1 cellular context compared by ENCODE assay signal in the genomic region with DNA sequence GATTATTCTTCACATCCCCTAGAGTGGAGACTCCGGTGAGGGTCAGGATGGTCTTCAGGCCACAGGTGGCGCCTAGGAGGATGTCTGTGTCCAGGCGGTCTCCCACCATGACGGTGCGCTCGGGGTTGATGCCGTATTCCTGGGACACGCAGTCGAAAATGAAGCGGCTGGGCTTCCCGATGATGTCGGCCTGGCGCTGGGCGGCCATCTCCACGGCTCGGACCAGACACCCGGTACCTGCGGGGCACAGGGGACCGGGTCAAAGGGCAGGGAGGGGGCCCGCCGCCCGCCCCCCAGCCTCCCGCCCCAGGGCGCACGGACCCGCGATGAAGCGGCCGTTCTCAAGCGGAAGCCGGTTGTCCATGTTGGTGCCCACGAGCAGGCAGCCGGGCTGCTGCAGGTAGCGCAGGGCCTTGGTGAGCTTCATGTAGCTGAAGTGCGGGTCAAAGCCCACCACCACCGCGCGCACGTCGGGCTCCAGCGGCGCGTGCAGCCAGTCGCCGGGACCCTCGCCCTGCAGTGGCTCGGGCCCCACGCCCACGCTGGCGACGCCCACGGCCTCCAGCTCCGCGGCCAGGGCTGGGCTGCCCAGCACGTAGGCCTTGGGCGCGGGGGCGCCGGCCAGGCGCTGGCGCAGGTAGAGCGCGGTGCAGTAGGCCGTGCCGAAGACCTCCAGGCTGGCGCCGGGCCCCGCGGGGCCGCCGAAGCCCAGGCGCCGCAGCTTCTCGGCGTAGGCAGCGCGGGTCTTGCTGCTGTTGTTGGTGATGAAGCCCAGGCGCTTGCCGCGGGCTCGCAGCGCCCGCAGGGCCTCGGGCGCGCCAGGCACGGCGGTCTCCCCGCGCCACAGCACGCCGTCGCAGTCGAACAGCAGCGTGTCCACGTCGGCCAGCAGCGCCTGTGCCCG.
TF ChIP-seq lines count a peak whose summit lies in the region.

No MANE protein-coding gene starts in this region.

TF ChIP-seq in HepG2, 621 proteins besides CTCF, POLR2A, EP300 and RAD21 (continued from another document and continues in another):
- TF ChIP-seq IRF9 (CRISPR knock-in tag; IDR thresholded peaks at IDR 0.05; ENCODE audit: borderline replicate concordance) (0 out of 2 replicates have a peak, but pooled peaks have one; percentile 4), PRMT3 (CRISPR knock-in tag; IDR thresholded peaks at IDR 0.05; ENCODE audit: borderline replicate concordance, low read depth) (0 out of 2 replicates have a peak, but pooled peaks have one; percentile 4), RBM39 (IDR thresholded peaks at IDR 0.05; ENCODE audit: low read depth, low read length, poor library complexity, severe bottlenecking) (no peak), KDM2A (CRISPR knock-in tag; IDR thresholded peaks at IDR 0.05; ENCODE audit: borderline replicate concordance, low read depth) (peak; percentile 35; the same call in 1 of the 2 replicates), MAFG (CRISPR knock-in tag; IDR thresholded peaks at IDR 0.05) (no peak), PRDM15 (CRISPR knock-in tag; IDR thresholded peaks at IDR 0.05) (0 out of 2 replicates have a peak, but pooled peaks have one; percentile 32), ZNF256 (CRISPR knock-in tag; conservative IDR thresholded peaks at IDR 0.05) (no peak), ZNF563 (CRISPR knock-in tag; IDR thresholded peaks at IDR 0.05) (no peak), ZFX (CRISPR knock-in tag; IDR thresholded peaks at IDR 0.05; ENCODE audit: low read depth) (no peak; the same call in none of the 2 replicates), ZSCAN21 (CRISPR knock-in tag; IDR thresholded peaks at IDR 0.05; ENCODE audit: borderline replicate concordance) (peak; percentile 28; the same call in 1 of the 2 replicates), RFXAP (CRISPR knock-in tag; IDR thresholded peaks at IDR 0.05; ENCODE audit: borderline replicate concordance) (no peak), ZNF274 (CRISPR knock-in tag; IDR thresholded peaks at IDR 0.05) (no peak), KDM3A (CRISPR knock-in tag; IDR thresholded peaks at IDR 0.05; ENCODE audit: low read depth) (no peak), ZNF441 (CRISPR knock-in tag; IDR thresholded peaks at IDR 0.05; ENCODE audit: borderline replicate concordance) (no peak), ZNF678 (CRISPR knock-in tag; IDR thresholded peaks at IDR 0.05) (no peak), ZFP36 (IDR thresholded peaks at IDR 0.05; ENCODE audit: borderline replicate concordance, low read depth, low read length, partially characterized antibody) (no peak), ADNP (CRISPR knock-in tag; IDR thresholded peaks at IDR 0.05) (no peak), MED8 (CRISPR knock-in tag; IDR thresholded peaks at IDR 0.05; ENCODE audit: insufficient replicate concordance) (no peak), ZNF616 (CRISPR knock-in tag; IDR thresholded peaks at IDR 0.05; ENCODE audit: low read depth) (0 out of 2 replicates have a peak, but pooled peaks have one; percentile 5), ZNF232 (CRISPR knock-in tag; IDR thresholded peaks at IDR 0.05; ENCODE audit: borderline replicate concordance) (no peak), NCOA5 (CRISPR knock-in tag; IDR thresholded peaks at IDR 0.05) (no peak), BRCA1 (CRISPR knock-in tag; IDR thresholded peaks at IDR 0.05) (no peak), CAMTA2 (CRISPR knock-in tag; IDR thresholded peaks at IDR 0.05; ENCODE audit: borderline replicate concordance) (no peak)
- TF ChIP-seq, protein P1, sequence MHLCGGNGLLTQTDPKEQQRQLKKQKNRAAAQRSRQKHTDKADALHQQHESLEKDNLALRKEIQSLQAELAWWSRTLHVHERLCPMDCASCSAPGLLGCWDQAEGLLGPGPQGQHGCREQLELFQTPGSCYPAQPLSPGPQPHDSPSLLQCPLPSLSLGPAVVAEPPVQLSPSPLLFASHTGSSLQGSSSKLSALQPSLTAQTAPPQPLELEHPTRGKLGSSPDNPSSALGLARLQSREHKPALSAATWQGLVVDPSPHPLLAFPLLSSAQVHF (CRISPR knock-in tag; IDR thresholded peaks at IDR 0.05): no peak
- TF ChIP-seq, protein P2, sequence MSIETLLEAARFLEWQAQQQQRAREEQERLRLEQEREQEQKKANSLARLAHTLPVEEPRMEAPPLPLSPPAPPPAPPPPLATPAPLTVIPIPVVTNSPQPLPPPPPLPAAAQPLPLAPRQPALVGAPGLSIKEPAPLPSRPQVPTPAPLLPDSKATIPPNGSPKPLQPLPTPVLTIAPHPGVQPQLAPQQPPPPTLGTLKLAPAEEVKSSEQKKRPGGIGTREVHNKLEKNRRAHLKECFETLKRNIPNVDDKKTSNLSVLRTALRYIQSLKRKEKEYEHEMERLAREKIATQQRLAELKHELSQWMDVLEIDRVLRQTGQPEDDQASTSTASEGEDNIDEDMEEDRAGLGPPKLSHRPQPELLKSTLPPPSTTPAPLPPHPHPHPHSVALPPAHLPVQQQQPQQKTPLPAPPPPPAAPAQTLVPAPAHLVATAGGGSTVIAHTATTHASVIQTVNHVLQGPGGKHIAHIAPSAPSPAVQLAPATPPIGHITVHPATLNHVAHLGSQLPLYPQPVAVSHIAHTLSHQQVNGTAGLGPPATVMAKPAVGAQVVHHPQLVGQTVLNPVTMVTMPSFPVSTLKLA (IDR thresholded peaks at IDR 0.05): no peak
- TF ChIP-seq, protein P3, sequence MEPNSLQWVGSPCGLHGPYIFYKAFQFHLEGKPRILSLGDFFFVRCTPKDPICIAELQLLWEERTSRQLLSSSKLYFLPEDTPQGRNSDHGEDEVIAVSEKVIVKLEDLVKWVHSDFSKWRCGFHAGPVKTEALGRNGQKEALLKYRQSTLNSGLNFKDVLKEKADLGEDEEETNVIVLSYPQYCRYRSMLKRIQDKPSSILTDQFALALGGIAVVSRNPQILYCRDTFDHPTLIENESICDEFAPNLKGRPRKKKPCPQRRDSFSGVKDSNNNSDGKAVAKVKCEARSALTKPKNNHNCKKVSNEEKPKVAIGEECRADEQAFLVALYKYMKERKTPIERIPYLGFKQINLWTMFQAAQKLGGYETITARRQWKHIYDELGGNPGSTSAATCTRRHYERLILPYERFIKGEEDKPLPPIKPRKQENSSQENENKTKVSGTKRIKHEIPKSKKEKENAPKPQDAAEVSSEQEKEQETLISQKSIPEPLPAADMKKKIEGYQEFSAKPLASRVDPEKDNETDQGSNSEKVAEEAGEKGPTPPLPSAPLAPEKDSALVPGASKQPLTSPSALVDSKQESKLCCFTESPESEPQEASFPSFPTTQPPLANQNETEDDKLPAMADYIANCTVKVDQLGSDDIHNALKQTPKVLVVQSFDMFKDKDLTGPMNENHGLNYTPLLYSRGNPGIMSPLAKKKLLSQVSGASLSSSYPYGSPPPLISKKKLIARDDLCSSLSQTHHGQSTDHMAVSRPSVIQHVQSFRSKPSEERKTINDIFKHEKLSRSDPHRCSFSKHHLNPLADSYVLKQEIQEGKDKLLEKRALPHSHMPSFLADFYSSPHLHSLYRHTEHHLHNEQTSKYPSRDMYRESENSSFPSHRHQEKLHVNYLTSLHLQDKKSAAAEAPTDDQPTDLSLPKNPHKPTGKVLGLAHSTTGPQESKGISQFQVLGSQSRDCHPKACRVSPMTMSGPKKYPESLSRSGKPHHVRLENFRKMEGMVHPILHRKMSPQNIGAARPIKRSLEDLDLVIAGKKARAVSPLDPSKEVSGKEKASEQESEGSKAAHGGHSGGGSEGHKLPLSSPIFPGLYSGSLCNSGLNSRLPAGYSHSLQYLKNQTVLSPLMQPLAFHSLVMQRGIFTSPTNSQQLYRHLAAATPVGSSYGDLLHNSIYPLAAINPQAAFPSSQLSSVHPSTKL (CRISPR knock-in tag; IDR thresholded peaks at IDR 0.05): no peak
- TF ChIP-seq, protein P4, sequence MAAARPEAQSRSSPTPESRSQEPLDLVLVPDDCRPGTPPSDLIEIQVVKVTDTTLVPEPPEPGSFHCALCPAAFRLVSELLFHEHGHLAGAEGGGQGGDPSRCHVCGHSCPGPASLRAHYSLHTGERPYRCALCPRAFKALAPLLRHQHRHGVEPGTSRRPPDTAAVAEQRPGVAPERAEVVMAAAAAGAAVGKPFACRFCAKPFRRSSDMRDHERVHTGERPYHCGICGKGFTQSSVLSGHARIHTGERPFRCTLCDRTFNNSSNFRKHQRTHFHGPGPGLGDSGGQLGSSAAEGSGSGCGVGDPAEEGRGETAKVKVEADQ (CRISPR knock-in tag; IDR thresholded peaks at IDR 0.05; ENCODE audit: borderline replicate concordance): peak; percentile 78; the same call in 1 of the 2 replicates
- TF ChIP-seq, protein P5, sequence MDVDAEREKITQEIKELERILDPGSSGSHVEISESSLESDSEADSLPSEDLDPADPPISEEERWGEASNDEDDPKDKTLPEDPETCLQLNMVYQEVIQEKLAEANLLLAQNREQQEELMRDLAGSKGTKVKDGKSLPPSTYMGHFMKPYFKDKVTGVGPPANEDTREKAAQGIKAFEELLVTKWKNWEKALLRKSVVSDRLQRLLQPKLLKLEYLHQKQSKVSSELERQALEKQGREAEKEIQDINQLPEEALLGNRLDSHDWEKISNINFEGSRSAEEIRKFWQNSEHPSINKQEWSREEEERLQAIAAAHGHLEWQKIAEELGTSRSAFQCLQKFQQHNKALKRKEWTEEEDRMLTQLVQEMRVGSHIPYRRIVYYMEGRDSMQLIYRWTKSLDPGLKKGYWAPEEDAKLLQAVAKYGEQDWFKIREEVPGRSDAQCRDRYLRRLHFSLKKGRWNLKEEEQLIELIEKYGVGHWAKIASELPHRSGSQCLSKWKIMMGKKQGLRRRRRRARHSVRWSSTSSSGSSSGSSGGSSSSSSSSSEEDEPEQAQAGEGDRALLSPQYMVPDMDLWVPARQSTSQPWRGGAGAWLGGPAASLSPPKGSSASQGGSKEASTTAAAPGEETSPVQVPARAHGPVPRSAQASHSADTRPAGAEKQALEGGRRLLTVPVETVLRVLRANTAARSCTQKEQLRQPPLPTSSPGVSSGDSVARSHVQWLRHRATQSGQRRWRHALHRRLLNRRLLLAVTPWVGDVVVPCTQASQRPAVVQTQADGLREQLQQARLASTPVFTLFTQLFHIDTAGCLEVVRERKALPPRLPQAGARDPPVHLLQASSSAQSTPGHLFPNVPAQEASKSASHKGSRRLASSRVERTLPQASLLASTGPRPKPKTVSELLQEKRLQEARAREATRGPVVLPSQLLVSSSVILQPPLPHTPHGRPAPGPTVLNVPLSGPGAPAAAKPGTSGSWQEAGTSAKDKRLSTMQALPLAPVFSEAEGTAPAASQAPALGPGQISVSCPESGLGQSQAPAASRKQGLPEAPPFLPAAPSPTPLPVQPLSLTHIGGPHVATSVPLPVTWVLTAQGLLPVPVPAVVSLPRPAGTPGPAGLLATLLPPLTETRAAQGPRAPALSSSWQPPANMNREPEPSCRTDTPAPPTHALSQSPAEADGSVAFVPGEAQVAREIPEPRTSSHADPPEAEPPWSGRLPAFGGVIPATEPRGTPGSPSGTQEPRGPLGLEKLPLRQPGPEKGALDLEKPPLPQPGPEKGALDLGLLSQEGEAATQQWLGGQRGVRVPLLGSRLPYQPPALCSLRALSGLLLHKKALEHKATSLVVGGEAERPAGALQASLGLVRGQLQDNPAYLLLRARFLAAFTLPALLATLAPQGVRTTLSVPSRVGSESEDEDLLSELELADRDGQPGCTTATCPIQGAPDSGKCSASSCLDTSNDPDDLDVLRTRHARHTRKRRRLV (CRISPR knock-in tag; IDR thresholded peaks at IDR 0.05): no peak
